1 cellular context compared by ENCODE assay signal in the genomic region with DNA sequence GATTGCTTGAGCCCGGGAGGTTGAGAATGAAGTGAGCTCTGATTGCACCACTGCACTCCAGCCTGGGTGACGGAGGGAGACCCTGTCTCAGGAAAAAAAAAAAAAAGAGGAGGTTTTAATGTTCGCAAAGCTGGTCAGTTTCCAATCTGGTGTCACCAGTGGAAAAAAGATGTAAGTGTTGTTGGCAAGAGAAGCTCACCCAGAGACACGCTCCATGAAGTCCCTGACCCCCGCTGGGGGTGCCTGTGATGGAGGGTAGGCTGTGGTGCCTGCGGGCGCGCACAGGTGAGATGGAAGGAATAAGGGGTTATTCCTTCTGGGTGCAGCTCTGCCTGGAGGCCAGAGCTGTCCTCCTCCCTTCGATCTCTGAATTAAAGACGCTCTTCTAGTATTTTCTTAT.
TF ChIP-seq lines count a peak whose summit lies in the region.

No MANE protein-coding gene starts in this region.

TF ChIP-seq in H1, 55 proteins besides CTCF, POLR2A, EP300 and RAD21:
- TF ChIP-seq BACH1 (IDR thresholded peaks at IDR 0.05; ENCODE audit: low read length) (no peak), SP1 (IDR thresholded peaks at IDR 0.05; ENCODE audit: low read depth, low read length) (no peak), KDM5A (IDR thresholded peaks at IDR 0.05; ENCODE audit: low read length) (no peak), RFX5 (IDR thresholded peaks at IDR 0.05; ENCODE audit: borderline replicate concordance, low read depth, low read length) (no peak), TEAD4 (IDR thresholded peaks at IDR 0.05; ENCODE audit: low read depth, low read length) (no peak)
- TF ChIP-seq, protein P1, sequence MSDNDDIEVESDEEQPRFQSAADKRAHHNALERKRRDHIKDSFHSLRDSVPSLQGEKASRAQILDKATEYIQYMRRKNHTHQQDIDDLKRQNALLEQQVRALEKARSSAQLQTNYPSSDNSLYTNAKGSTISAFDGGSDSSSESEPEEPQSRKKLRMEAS (IDR thresholded peaks at IDR 0.05), result no peak
